Comparison of ENCODE assay signal across 6 cellular contexts in genomic region chr18:10619280-10619679, GRCh38.
DNase-seq lines count a peak whose midpoint lies in the region; ATAC-seq, FAIRE-seq and TF ChIP-seq lines count a peak whose summit lies in the region.
"Not testable (repeated sequence)": the region's sequence is repeated elsewhere in the genome, so short reads cannot be mapped to it uniquely, and the experiment has no call there.

No MANE protein-coding gene starts in this region.

- TF ChIP-seq RAD21 in K562 (CRISPR knock-in tag; conservative IDR thresholded peaks at IDR 0.05 in 1 of 2, IDR thresholded peaks at IDR 0.05 in 1 of 2), result not testable (repeated sequence)

- peak; percentile 38 for FAIRE-seq in GM12891 (lab: Jason Lieb, UNC)
- FAIRE-seq in K562 (lab: Jason Lieb, UNC), result not testable (repeated sequence)

- H3K4me2 ChIP-seq in MM.1S (ENCODE audit: low read depth, low read length); K562 (ENCODE audit: insufficient read depth, low read length): not testable (repeated sequence)

- not testable (repeated sequence) for TF ChIP-seq EP300 in K562 (IDR thresholded peaks at IDR 0.05; ENCODE audit: low read length)

- not testable (repeated sequence) for H3K9me2 ChIP-seq in MM.1S (replicated peaks; ENCODE audit: insufficient read depth, low read length)

- not testable (repeated sequence) for H3K9ac ChIP-seq in MM.1S (ENCODE audit: low read length); K562 (ENCODE audit: insufficient read depth in 1 of 2, low read depth in 2 of 2, low read length in 2 of 2)

- ATAC-seq in K562 (peak; percentile 70), foreskin keratinocyte (peak; percentile 58)

- intact Hi-C loops in K562 (cut with micrococcal nuclease), result not testable (repeated sequence)

- DNase-seq in DMS53 (lab: John Stamatoyannopoulos, UW) (peak; percentile 85), MM.1S (peak; percentile 11), RPMI8226 (peak; percentile 59)
- DNase-seq in GM12891 (ENCODE audit: insufficient read length, low spot score); K562 (ENCODE audit: extremely low read depth in 1 of 4, low spot score in 3 of 4); foreskin keratinocyte: not testable (repeated sequence)

- not testable (repeated sequence) for H3K27me3 ChIP-seq in MM.1S (replicated peaks; ENCODE audit: insufficient read depth, low read length); K562 (ENCODE audit: control insufficient read depth in 2 of 2, insufficient read depth in 2 of 2, low read length in 2 of 2); foreskin keratinocyte

- 13% methylated on average over 2 of the region's 2 CpGs for WGBS in K562 (ENCODE audit: insufficient coverage, low coverage, missing lambda C conversion rate)

- not testable (repeated sequence) for H2AFZ ChIP-seq in MM.1S (ENCODE audit: low read length); K562 (ENCODE audit: low read depth, low read length)

- BruUV-seq in K562 (replicated peaks; lab: Mats Ljungman, UMichigan), result not testable (repeated sequence)

- not testable (repeated sequence) for H3K4me1 ChIP-seq in MM.1S (ENCODE audit: low read length); K562 (replicated peaks in 1 of 2; ENCODE audit: control insufficient read depth in 2 of 2, insufficient read depth in 2 of 2, low read length in 2 of 2); foreskin keratinocyte

- not testable (repeated sequence) for H3K36me3 ChIP-seq in MM.1S (replicated peaks; ENCODE audit: insufficient read depth, low read length); K562 (ENCODE audit: control insufficient read depth, insufficient read depth, low read length)

- not testable (repeated sequence) for TF ChIP-seq CTCF in MM.1S (IDR thresholded peaks at IDR 0.05; ENCODE audit: low read length); K562 (IDR thresholded peaks at IDR 0.05 in 2 of 3, conservative IDR thresholded peaks at IDR 0.05 in 1 of 3; ENCODE audit: insufficient read depth in 2 of 3, low read depth in 1 of 3, low read length in 3 of 3); foreskin keratinocyte (conservative IDR thresholded peaks at IDR 0.05)

- CTCF ChIA-PET in K562 (lab: Yijun Ruan, JAX; ENCODE audit: low intra/inter-chr PET ratio), result not testable (repeated sequence)

- H3K9me1 ChIP-seq in K562 (ENCODE audit: control insufficient read depth, insufficient read depth, low read length), result not testable (repeated sequence)

- POLR2A ChIA-PET in K562 (lab: Yijun Ruan, JAX), result not testable (repeated sequence)

- not testable (repeated sequence) for H3K27ac ChIP-seq in MM.1S (ENCODE audit: low read length); K562 (ENCODE audit: extremely low read depth, low read depth, low read length); foreskin keratinocyte

- not testable (repeated sequence) for H3K4me3 ChIP-seq in MM.1S (ENCODE audit: low read length); K562

- in situ Hi-C loops in K562 (cut with MboI), result not testable (repeated sequence)

- not testable (repeated sequence) for H3K9me3 ChIP-seq in MM.1S (replicated peaks; ENCODE audit: insufficient read depth, low read length); K562 (replicated peaks; ENCODE audit: control insufficient read depth, insufficient read depth, low read depth, low read length)

- H3K79me2 ChIP-seq in MM.1S (ENCODE audit: low read length); K562 (ENCODE audit: control insufficient read depth, insufficient read depth, low read length): not testable (repeated sequence)

- TF ChIP-seq POLR2A in GM12891 (IDR thresholded peaks at IDR 0.05; ENCODE audit: low read depth, low read length); K562 (conservative IDR thresholded peaks at IDR 0.05): not testable (repeated sequence)

- not testable (repeated sequence) for H4K20me1 ChIP-seq in MM.1S (ENCODE audit: insufficient read depth, low read length); K562 (replicated peaks; ENCODE audit: control insufficient read depth, insufficient read depth, low read length)

- not testable (repeated sequence) for H3F3A ChIP-seq in MM.1S (ENCODE audit: insufficient read depth, low read length)

TF ChIP-seq in K562, 482 proteins besides CTCF, POLR2A, EP300 and RAD21:
- TF ChIP-seq FOSL1 (tag; conservative IDR thresholded peaks at IDR 0.05) (0 out of 2 replicates have a peak, but pooled peaks have one; percentile 22), JUND (IDR thresholded peaks at IDR 0.05; ENCODE audit: borderline replicate concordance, low read depth, low read length) (0 out of 2 replicates have a peak, but pooled peaks have one; percentile 17)
- TF ChIP-seq JUND (tag; IDR thresholded peaks at IDR 0.05; ENCODE audit: borderline replicate concordance, low read depth, low read length), result not testable (repeated sequence)
